In genomic region chr15:65366122-65366892, GRCh38 we compare ENCODE assay signal across 27 cellular contexts. TPM values are rescaled to one million over a fixed set of nuclear protein-coding genes. Genes with fewer than 3 reads are reported as not detected.
A peak's percentile ranks its signal among the peaks of the same experiment; 100 is the strongest.
DNase-seq lines count a peak whose midpoint lies in the region; ATAC-seq and TF ChIP-seq lines count a peak whose summit lies in the region.
"Had no signal": no experiment of that assay in that cellular context is flagged by ENCODE, and none has a peak within 500 bp of the region (broad histone marks: within the 10 kb centered on the region; RNA-seq: fewer than 3 reads in every experiment).

No MANE protein-coding gene starts in this region.

- WGBS in HUES64 = 66% methylated on average over 7 of the region's 7 CpGs

- H3K27ac Mint-ChIP-seq in endothelial cell (ENCODE audit: unreplicated experiment) (peak overlapping the region; percentile 98), nephron progenitor cell (peak overlapping the region; percentile 96)
- H3K27ac Mint-ChIP-seq in activated T-cell treated with anti-CD3 and anti-CD28 coated beads, Interleukin-2, amount 50 U/mL, for 24 hours = no peak overlapping the region
- H3K27ac Mint-ChIP-seq: activated naive CD4-positive, alpha-beta T cell treated with anti-CD3 and anti-CD28 coated beads, Interleukin-2, amount 10 ng/mL, durations not matched to agents 7 days and 5 days; activated T-helper 1 cell treated with anti-CD3 and anti-CD28 coated beads, Interleukin-12 subunit alpha, Interleukin-12 subunit beta, Interleukin-2, Interleukin-4 antibody, amounts not matched to agents 30 ng/mL and 10 ng/mL and 1 ng/mL, durations not matched to agents 14 hours and 24 hours and 36 hours; IgD-negative memory B cell; naive thymus-derived CD4-positive, alpha-beta T cell had no signal

- peak overlapping the region; percentile 37; the same call in 1 of the 2 replicates for H3K27ac ChIP-seq in HUES64 (ENCODE audit: low read depth, low read length)
- H3K27ac ChIP-seq in upper lobe of right lung = no peak overlapping the region
- H3K27ac ChIP-seq: BLaER1 treated with 17β-estradiol and CSF1 and Interleukin-3, amounts not matched to agents 10 nM and 100 nM; colonic mucosa; esophagus squamous epithelium; Peyer's patch; tibial nerve had no signal

- H3K27me3 Mint-ChIP-seq in endothelial cell (ENCODE audit: unreplicated experiment) (peaks cover 12% of the 10 kb centered on the region), nephron progenitor cell (ENCODE audit: low read depth, poor library complexity) (peaks cover 10% of the 10 kb centered on the region)
- peaks cover 11% of the 10 kb centered on the region for H3K27me3 Mint-ChIP-seq in activated T-cell treated with anti-CD3 and anti-CD28 coated beads, Interleukin-2, amount 50 U/mL, for 24 hours

- H3K9me3 Mint-ChIP-seq in endothelial cell (ENCODE audit: unreplicated experiment) (no peaks in the 10 kb centered on the region), nephron progenitor cell (no peaks in the 10 kb centered on the region)
- H3K9me3 Mint-ChIP-seq in activated T-cell treated with anti-CD3 and anti-CD28 coated beads, Interleukin-2, amount 50 U/mL, for 24 hours = no peaks in the 10 kb centered on the region
- H3K9me3 Mint-ChIP-seq: activated naive CD4-positive, alpha-beta T cell treated with anti-CD3 and anti-CD28 coated beads, Interleukin-2, amount 10 ng/mL, durations not matched to agents 7 days and 5 days; activated T-helper 1 cell treated with anti-CD3 and anti-CD28 coated beads, Interleukin-12 subunit alpha, Interleukin-12 subunit beta, Interleukin-2, Interleukin-4 antibody, amounts not matched to agents 30 ng/mL and 10 ng/mL and 1 ng/mL, durations not matched to agents 14 hours and 24 hours and 36 hours; IgD-negative memory B cell; naive thymus-derived CD4-positive, alpha-beta T cell had no signal

- H3K36me3 Mint-ChIP-seq in endothelial cell (ENCODE audit: low read depth, unreplicated experiment) = peaks cover 44% of the 10 kb centered on the region
- H3K36me3 Mint-ChIP-seq in nephron progenitor cell (ENCODE audit: low read depth) = peaks cover 37% of the 10 kb centered on the region
- H3K36me3 Mint-ChIP-seq in activated T-cell treated with anti-CD3 and anti-CD28 coated beads, Interleukin-2, amount 50 U/mL, for 24 hours (ENCODE audit: low read depth) = no peaks in the 10 kb centered on the region
- H3K36me3 Mint-ChIP-seq: activated naive CD4-positive, alpha-beta T cell treated with anti-CD3 and anti-CD28 coated beads, Interleukin-2, amount 10 ng/mL, durations not matched to agents 7 days and 5 days; IgD-negative memory B cell; naive thymus-derived CD4-positive, alpha-beta T cell had no signal

- TF ChIP-seq CTCF in endothelial cell (IDR thresholded peaks at IDR 0.05; ENCODE audit: unreplicated experiment) (no peak), nephron progenitor cell (IDR thresholded peaks at IDR 0.05) (no peak), upper lobe of right lung (IDR thresholded peaks at IDR 0.05) (no peak)

- no peaks in the 10 kb centered on the region; the same call in 1 of the 2 replicates for H3K36me3 ChIP-seq in HUES64 (ENCODE audit: insufficient read depth, low read length)
- H3K36me3 ChIP-seq in upper lobe of right lung = no peaks in the 10 kb centered on the region
- H3K36me3 ChIP-seq: BLaER1 treated with 17β-estradiol and CSF1 and Interleukin-3, amounts not matched to agents 10 nM and 100 nM; colonic mucosa; esophagus squamous epithelium; Peyer's patch; tibial nerve had no signal

- peak overlapping the region; percentile 74 for H3K4me3 Mint-ChIP-seq in endothelial cell (ENCODE audit: unreplicated experiment)
- peak overlapping the region; percentile 36 for H3K4me3 Mint-ChIP-seq in nephron progenitor cell
- no peak overlapping the region for H3K4me3 Mint-ChIP-seq in activated T-cell treated with anti-CD3 and anti-CD28 coated beads, Interleukin-2, amount 50 U/mL, for 24 hours
- H3K4me3 Mint-ChIP-seq: activated naive CD4-positive, alpha-beta T cell treated with anti-CD3 and anti-CD28 coated beads, Interleukin-2, amount 10 ng/mL, durations not matched to agents 7 days and 5 days; activated T-helper 1 cell treated with anti-CD3 and anti-CD28 coated beads, Interleukin-12 subunit alpha, Interleukin-12 subunit beta, Interleukin-2, Interleukin-4 antibody, amounts not matched to agents 30 ng/mL and 10 ng/mL and 1 ng/mL, durations not matched to agents 14 hours and 24 hours and 36 hours; IgD-negative memory B cell; naive thymus-derived CD4-positive, alpha-beta T cell had no signal

- intact Hi-C loops in upper lobe of right lung (cut with DNase I) = no loop called here

- H3K27me3 ChIP-seq in HUES64 (ENCODE audit: insufficient read depth, low read length) = no peaks in the 10 kb centered on the region
- peaks cover 4% of the 10 kb centered on the region for H3K27me3 ChIP-seq in upper lobe of right lung
- H3K27me3 ChIP-seq: colonic mucosa, Peyer's patch, tibial nerve had no signal

- H3K4me1 Mint-ChIP-seq in endothelial cell (ENCODE audit: unreplicated experiment) (peaks cover 79% of the 10 kb centered on the region), nephron progenitor cell (peaks cover 75% of the 10 kb centered on the region)
- no peaks in the 10 kb centered on the region for H3K4me1 Mint-ChIP-seq in activated T-cell treated with anti-CD3 and anti-CD28 coated beads, Interleukin-2, amount 50 U/mL, for 24 hours (ENCODE audit: low read depth)

- DNase-seq in endothelial cell (ENCODE audit: low spot score) (no peak), nephron progenitor cell (no peak), upper lobe of right lung (peak; percentile 30), dermis blood vessel endothelial cell (no peak), medulla oblongata (ENCODE audit: extremely low spot score) (no peak)
- DNase-seq in activated T-cell treated with anti-CD3 and anti-CD28 coated beads, Interleukin-2, amount 50 U/mL, for 24 hours = no peak
- DNase-seq: activated naive CD4-positive, alpha-beta T cell treated with anti-CD3 and anti-CD28 coated beads, Interleukin-2, amount 10 ng/mL, durations not matched to agents 7 days and 5 days; colonic mucosa; DMS79 treated with DMSO at 0.1 percent for 48 hours; esophagus squamous epithelium; left colon; midbrain; naive thymus-derived CD4-positive, alpha-beta T cell; NCI-H1105; NCI-H1930; NCI-H526; NK-92 treated with Interleukin-12 subunit alpha and Interleukin-12 subunit beta, amount 100 ng/mL, for 24 hours; SW 1271; T1000 had no signal

- ATAC-seq in upper lobe of right lung = no peak
- ATAC-seq: left colon; naive thymus-derived CD4-positive, alpha-beta T cell had no signal

- H3K4me3 ChIP-seq in HUES64 (ENCODE audit: low read length) (no peak overlapping the region), upper lobe of right lung (no peak overlapping the region)
- H3K4me3 ChIP-seq: BLaER1 treated with 17β-estradiol and CSF1 and Interleukin-3, amounts not matched to agents 10 nM and 100 nM; colonic mucosa; esophagus squamous epithelium; Peyer's patch; smooth muscle cell; tibial nerve had no signal

- H3K4me1 ChIP-seq in HUES64 (ENCODE audit: insufficient read depth, low read length) (peaks cover 67% of the 10 kb centered on the region), upper lobe of right lung (no peaks in the 10 kb centered on the region)
- H3K4me1 ChIP-seq: colonic mucosa, esophagus squamous epithelium, Peyer's patch, tibial nerve had no signal

- no peaks in the 10 kb centered on the region for H3K9me3 ChIP-seq in HUES64 (ENCODE audit: insufficient read depth, low read depth, low read length)
- no peaks in the 10 kb centered on the region for H3K9me3 ChIP-seq in upper lobe of right lung
- H3K9me3 ChIP-seq: BLaER1 treated with 17β-estradiol and CSF1 and Interleukin-3, amounts not matched to agents 10 nM and 100 nM; colonic mucosa; esophagus squamous epithelium; Peyer's patch; tibial nerve had no signal

- no peak overlapping the region; the same call in 1 of the 2 replicates for H3K9ac ChIP-seq in HUES64 (ENCODE audit: low read depth, low read length)
- H3K9ac ChIP-seq: BLaER1 treated with 17β-estradiol and CSF1 and Interleukin-3, amounts not matched to agents 10 nM and 100 nM had no signal

RNA-seq across cellular contexts. Expression of gene IGDCC3, which starts 11.5 kb away (rescaled TPM):
- 62.5 TPM for polyA plus RNA-seq in HUES64 (2013, experiment 1 of 2)
- 93.1 TPM for polyA plus RNA-seq in HUES64 (2013, experiment 2 of 2)
- total RNA-seq in endothelial cell (ENCODE audit: unreplicated experiment) (538 TPM), upper lobe of right lung (not detected), dermis blood vessel endothelial cell (not detected in 2 replicates)
- total RNA-seq: activated T-helper 1 cell treated with anti-CD3 and anti-CD28 coated beads, Interleukin-12 subunit alpha, Interleukin-12 subunit beta, Interleukin-2, Interleukin-4 antibody, amounts not matched to agents 30 ng/mL and 10 ng/mL and 1 ng/mL, durations not matched to agents 14 hours and 24 hours and 36 hours; bronchial epithelial cell; esophagus squamous epithelium; naive thymus-derived CD4-positive, alpha-beta T cell; Peyer's patch; tibial nerve had no signal
- polyA plus RNA-seq: IgD-negative memory B cell; naive thymus-derived CD4-positive, alpha-beta T cell had no signal

RNA-seq across cellular contexts. Expression of gene IGDCC4, which starts 56.4 kb away (rescaled TPM):
- polyA plus RNA-seq in HUES64 (2013, experiment 1 of 2) = 13.1 TPM
- polyA plus RNA-seq in HUES64 (2013, experiment 2 of 2) = 14.2 TPM
- total RNA-seq in endothelial cell (ENCODE audit: unreplicated experiment) (4.2 TPM), upper lobe of right lung (0.38 TPM), dermis blood vessel endothelial cell (0.09 and 0.17 TPM in 2 replicates)
- polyA plus RNA-seq: IgD-negative memory B cell had no signal

Comparison
In these comparisons a context has a peak if more than half of its experiments do, and no peak if none do; other contexts are left out.
1. RNA of gene IGDCC3, which starts 11.5 kb away (total RNA-seq): 538 TPM in endothelial cell (single experiment); not detected in upper lobe of right lung (single experiment) and not detected in dermis blood vessel endothelial cell; every median in the first group is over 100 times any median in the second.